ENCODE assay signal across 30 cellular contexts in genomic region chr3:25043757-25044156, GRCh38.
"Had no signal": no experiment of that assay in that cellular context is flagged by ENCODE, and none has a peak within 500 bp of the region (broad histone marks: within the 10 kb centered on the region; RNA-seq: fewer than 3 reads in every experiment).

No MANE protein-coding gene starts in this region.

- ATAC-seq: activated CD8-positive, alpha-beta T cell treated with anti-CD3 and anti-CD28 coated beads for 36 hours; activated naive CD4-positive, alpha-beta T cell treated with anti-CD3 and anti-CD28 coated beads, Interleukin-2, amount 50 U/mL, for 72 hours; activated T-cell treated with anti-CD3 and anti-CD28 coated beads, Interleukin-2, amount 50 U/mL, for 72 hours; activated T-helper 17 cell treated with anti-CD3 and anti-CD28 coated beads, Interleukin-2, amount 50 U/mL, for 72 hours; body of pancreas had no signal

- H3K9me3 ChIP-seq: adrenal gland, body of pancreas, breast epithelium had no signal

- H3K27me3 ChIP-seq: adrenal gland, body of pancreas, brain microvascular endothelial cell, breast epithelium had no signal

- DNase-seq: activated B cell treated with CpG ODN at 0.5 μM for 24 hours; activated CD4-positive, alpha-beta memory T cell treated with anti-CD3 and anti-CD28 coated beads for 36 hours; activated CD4-positive, alpha-beta T cell treated with anti-CD3 and anti-CD28 coated beads for 4 hours; activated CD4-positive, alpha-beta T cell treated with anti-CD3 and anti-CD28 coated beads, Interleukin-2, amount 10 ng/mL, durations not matched to agents 24 days and 14 days; activated CD4-positive, alpha-beta T cell treated with anti-CD3 and anti-CD28 coated beads, Interleukin-2, amount 50 U/mL, for 1 hour; activated CD4-positive, alpha-beta T cell treated with anti-CD3 and anti-CD28 coated beads, Interleukin-2, amount 50 U/mL, for 4 hours; activated CD4-positive, CD25-positive, alpha-beta regulatory T cell treated with anti-CD3 and anti-CD28 coated beads, Interleukin-2, amount 50 U/mL, for 72 hours; activated CD8-positive, alpha-beta memory T cell treated with anti-CD3 and anti-CD28 coated beads, Interleukin-2, amount 50 U/mL, for 4 hours; activated CD8-positive, alpha-beta T cell treated with anti-CD3 and anti-CD28 coated beads for 36 hours; activated effector memory CD4-positive, alpha-beta T cell treated with anti-CD3 and anti-CD28 coated beads, Interleukin-2, amount 50 U/mL, for 16 hours; activated gamma-delta T cell treated with Interleukin-2 at 50 U/mL for 16 hours; activated naive CD4-positive, alpha-beta T cell; activated naive CD4-positive, alpha-beta T cell treated with anti-CD3 and anti-CD28 coated beads for 36 hours; activated naive CD4-positive, alpha-beta T cell treated with anti-CD3 and anti-CD28 coated beads, Interleukin-2, amount 50 U/mL, for 16 hours; activated naive CD8-positive, alpha-beta T cell treated with anti-CD3 and anti-CD28 coated beads for 36 hours; activated T-cell treated with anti-CD3 and anti-CD28 coated beads for 4 hours; activated T-cell treated with anti-CD3 and anti-CD28 coated beads, Interleukin-2, amount 50 U/mL, for 1 hour; activated T-cell treated with anti-CD3 and anti-CD28 coated beads, Interleukin-2, amount 50 U/mL, for 72 hours; adrenal gland; amniotic stem cell; aorta; body of pancreas; brain microvascular endothelial cell; central memory CD4-positive, alpha-beta T cell; T-helper 2 cell; T-helper 9 cell had no signal

- H3K27ac ChIP-seq: adrenal gland, body of pancreas, brain microvascular endothelial cell, breast epithelium, VCaP had no signal

- H3K36me3 ChIP-seq: adrenal gland, brain microvascular endothelial cell, breast epithelium had no signal

- H3K4me1 ChIP-seq: body of pancreas had no signal

- H3K4me3 ChIP-seq: adrenal gland, body of pancreas, breast epithelium had no signal
